In genomic region chr3:5122030-5122740, GRCh38 we compare ENCODE assay signal across 8 cellular contexts. TPM values are rescaled to one million over a fixed set of nuclear protein-coding genes. Genes with fewer than 3 reads are reported as not detected.
DNase-seq lines count a peak whose midpoint lies in the region; ATAC-seq and TF ChIP-seq lines count a peak whose summit lies in the region.

ARL8B (plus strand) TSS chr3:5122292; CDS start chr3:5122466, 174 bp downstream.

- no peak for TF ChIP-seq POLR2A in testis (IDR thresholded peaks at IDR 0.05)

- H3K4me3 ChIP-seq in HAP-1 (peak within 1 kb of the TSS; percentile 98), MG63 (peak within 1 kb of the TSS; percentile 89), osteoblast (ENCODE audit: insufficient read depth, low read length) (peak within 1 kb of the TSS; percentile 100), testis (peak within 1 kb of the TSS; percentile 96 to 100)

- TF ChIP-seq CTCF in GM10266 (IDR thresholded peaks at IDR 0.05; ENCODE audit: control insufficient read depth, insufficient read depth, low read depth, missing control alignments) (peak; percentile 99), osteoblast (IDR thresholded peaks at IDR 0.05; ENCODE audit: extremely low read depth, low read depth, low read length) (peak; percentile 96), testis (IDR thresholded peaks at IDR 0.05) (peak; percentile 98 to 99 (median 99))

- peaks cover 7 to 9% of the 10 kb centered on the region in 2 donors for H3K36me3 Mint-ChIP-seq in activated naive CD4-positive, alpha-beta T cell treated with anti-CD3 and anti-CD28 coated beads, Interleukin-2, amount 50 U/mL, for 72 hours

- DNase-seq in GM10266 (ENCODE audit: extremely low spot score) = peak; percentile 94
- DNase-seq in HAP-1 (ENCODE audit: low spot score in 2 of 2) = peak; percentile 80 to 93
- peak; percentile 84 for DNase-seq in MG63
- DNase-seq in SKM-1 (lab: John Stamatoyannopoulos, UW; ENCODE audit: unreplicated experiment) = peak; percentile 69
- peak; percentile 92 to 97 for DNase-seq in activated naive CD4-positive, alpha-beta T cell treated with anti-CD3 and anti-CD28 coated beads, Interleukin-2, amount 50 U/mL, for 72 hours (ENCODE audit: low spot score in 2 of 2)
- peak; percentile 86 for DNase-seq in glomerular visceral epithelial cell (ENCODE audit: extremely low spot score)
- DNase-seq in osteoblast (ENCODE audit: insufficient read length, low spot score, missing footprints) = peak; percentile 99
- DNase-seq in testis = peak; percentile 93

- no peaks in the 10 kb centered on the region for H3K27me3 ChIP-seq in HAP-1 (ENCODE audit: low read depth)
- H3K27me3 ChIP-seq in MG63 = no peaks in the 10 kb centered on the region
- no peaks in the 10 kb centered on the region for H3K27me3 ChIP-seq in osteoblast (ENCODE audit: insufficient read depth, low read length)
- H3K27me3 ChIP-seq in testis = no peaks in the 10 kb centered on the region

- H3K9me3 ChIP-seq in HAP-1 (no peaks in the 10 kb centered on the region), MG63 (no peaks in the 10 kb centered on the region), osteoblast (ENCODE audit: low read depth, low read length) (no peaks in the 10 kb centered on the region), testis (no peaks in the 10 kb centered on the region)

- H3K36me3 ChIP-seq in HAP-1 (replicated peaks) (0 out of 2 replicates have a peak, but pooled peaks cover 6% of the 10 kb centered on the region), MG63 (no peaks in the 10 kb centered on the region), osteoblast (ENCODE audit: insufficient read depth, low read length) (peaks cover 3% of the 10 kb centered on the region), testis (ENCODE audit: low read depth, missing control alignments) (no peaks in the 10 kb centered on the region)

- peak within 1 kb of the TSS; percentile 96 to 99 for H3K27ac Mint-ChIP-seq in activated naive CD4-positive, alpha-beta T cell treated with anti-CD3 and anti-CD28 coated beads, Interleukin-2, amount 50 U/mL, for 72 hours

- in situ Hi-C loops in HAP-1 (cut with MboI; ENCODE audit: low sequenced_read_pairs) = no loop called here

- peak within 1 kb of the TSS; percentile 75 for H3K27ac ChIP-seq in osteoblast (ENCODE audit: low read depth, low read length)
- H3K27ac ChIP-seq in testis = peak within 1 kb of the TSS; percentile 83 to 95

- H3K79me2 ChIP-seq in osteoblast (ENCODE audit: insufficient read depth, low read length) = peaks cover 51% of the 10 kb centered on the region

- intact Hi-C loops in testis (cut with DNase I; ENCODE audit: low total_unique reads) = loop anchor here (10.0 kb wide), 1 partner anchor 73 kb away; no protein-coding TSS in a partner anchor

- H3K4me1 ChIP-seq in HAP-1 = peaks cover 12% of the 10 kb centered on the region
- H3K4me1 ChIP-seq in osteoblast (ENCODE audit: insufficient read depth, low read length) = peaks cover 15% of the 10 kb centered on the region
- H3K4me1 ChIP-seq in testis = peaks cover 19% of the 10 kb centered on the region

- peak; percentile 84 to 88 for ATAC-seq in activated naive CD4-positive, alpha-beta T cell treated with anti-CD3 and anti-CD28 coated beads, Interleukin-2, amount 50 U/mL, for 72 hours

- WGBS in testis, 2 donors = 1 to 2% methylated on average over 22 to 65 of the region's 74 CpGs

- H4K20me1 ChIP-seq in osteoblast (ENCODE audit: insufficient read depth, low read length) = peaks cover 31% of the 10 kb centered on the region

- peak within 1 kb of the TSS; percentile 91 for H2AFZ ChIP-seq in osteoblast (ENCODE audit: low read length)

- peak within 1 kb of the TSS; percentile 84 for H3K4me2 ChIP-seq in osteoblast (ENCODE audit: insufficient read depth, low read length)

- no peaks in the 10 kb centered on the region for H3K9me3 Mint-ChIP-seq in activated naive CD4-positive, alpha-beta T cell treated with anti-CD3 and anti-CD28 coated beads, Interleukin-2, amount 50 U/mL, for 72 hours

RNA-seq across cellular contexts. Expression of gene ARL8B, which starts in this region (rescaled TPM):
- 41.0 and 73.9 TPM in 2 replicates for total RNA-seq in MG63 (2014; rRNA removed; shearing (Covaris generic); ENCODE audit: low replicate concordance)
- 10 to 100 TPM; 39.7 to 78.1 TPM for total RNA-seq in activated naive CD4-positive, alpha-beta T cell treated with anti-CD3 and anti-CD28 coated beads, Interleukin-2, amount 50 U/mL, for 72 hours
- total RNA-seq in osteoblast = 90.8 and 96.9 TPM in 2 replicates
- 10 to 100 TPM; 50.1 to 54.5 TPM for total RNA-seq in testis
- polyA plus RNA-seq in testis (ENCODE audit: insufficient read depth, low read depth, low replicate concordance) = 60.4 TPM

Comparison
In these comparisons a context has a peak if more than half of its experiments do, and no peak if none do; other contexts are left out.
1. Peak in every context shown above with its lines: DNase-seq, ATAC-seq, H3K4me3 ChIP-seq and H3K27ac ChIP-seq.